ENCODE assay signal across 13 cellular contexts in genomic region chr4:77043507-77044131, GRCh38. TPM values are rescaled to one million over a fixed set of nuclear protein-coding genes. Genes with fewer than 3 reads are reported as not detected.
DNase-seq lines count a peak whose midpoint lies in the region; ATAC-seq and TF ChIP-seq lines count a peak whose summit lies in the region.
"Had no signal": no experiment of that assay in that cellular context is flagged by ENCODE, and none has a peak within 500 bp of the region (broad histone marks: within the 10 kb centered on the region; RNA-seq: fewer than 3 reads in every experiment).

No MANE protein-coding gene starts in this region.

- H4K20me1 ChIP-seq in neural progenitor cell (ENCODE audit: low read depth) = peaks cover 26% of the 10 kb centered on the region

- H3K27me3 Mint-ChIP-seq in chondrocyte (ENCODE audit: low read depth) (no peaks in the 10 kb centered on the region), neural progenitor cell (ENCODE audit: insufficient read depth, low read depth) (no peaks in the 10 kb centered on the region), immature natural killer cell (ENCODE audit: low read depth in 3 of 3) (peaks cover 0 to 2% (median 2%) of the 10 kb centered on the region in 3 donors)

- intact Hi-C loops in gastrocnemius medialis (cut with DNase I; ENCODE audit: low total_unique reads) = loop anchor here (2.0 kb wide), 1 partner anchor 95 kb away; the partner anchor contains the start of gene SEPTIN11

- H3K36me3 ChIP-seq in gastrocnemius medialis (peaks cover 0 to 21% of the 10 kb centered on the region in 2 donors), H7 (replicated peaks; ENCODE audit: control insufficient read depth, insufficient read depth, low read length) (peaks cover 1% of the 10 kb centered on the region), neural progenitor cell (no peaks in the 10 kb centered on the region)

- ATAC-seq in left lobe of liver (peak; percentile 81), gastrocnemius medialis (peak; percentile 30 to 61)

- H3K9me3 Mint-ChIP-seq in chondrocyte (ENCODE audit: low read depth) = no peaks in the 10 kb centered on the region
- H3K9me3 Mint-ChIP-seq in neural progenitor cell = no peaks in the 10 kb centered on the region
- no peaks in the 10 kb centered on the region for H3K9me3 Mint-ChIP-seq in immature natural killer cell

- in situ Hi-C loops in gastrocnemius medialis (cut with MboI; ENCODE audit: low sequenced_read_pairs in 4 of 4) = loop anchor here in 3 of 4 donors (25.0 kb wide), 1 partner anchor 531 kb away; no protein-coding TSS in a partner anchor

- no peak overlapping the region for H3K4me2 ChIP-seq in neural progenitor cell

- no peak overlapping the region for H3K4me3 Mint-ChIP-seq in chondrocyte (ENCODE audit: unreplicated experiment)
- no peak overlapping the region for H3K4me3 Mint-ChIP-seq in neural progenitor cell
- no peak overlapping the region for H3K4me3 Mint-ChIP-seq in immature natural killer cell

- H3K9me3 ChIP-seq in gastrocnemius medialis = no peaks in the 10 kb centered on the region
- no peaks in the 10 kb centered on the region for H3K9me3 ChIP-seq in neural progenitor cell (ENCODE audit: low read depth)
- H3K9me3 ChIP-seq: pancreas had no signal

- no peak overlapping the region for H3K4me3 ChIP-seq in gastrocnemius medialis
- no peak overlapping the region for H3K4me3 ChIP-seq in H7 (ENCODE audit: insufficient read depth, low read depth, low read length)
- no peak overlapping the region for H3K4me3 ChIP-seq in neural progenitor cell
- H3K4me3 ChIP-seq: pancreas had no signal

- H3K4me1 Mint-ChIP-seq in chondrocyte (ENCODE audit: low read depth) (peaks cover 76% of the 10 kb centered on the region), neural progenitor cell (no peaks in the 10 kb centered on the region), immature natural killer cell (peaks cover 5 to 18% of the 10 kb centered on the region in 2 donors)

- H3K9ac ChIP-seq in neural progenitor cell = no peak overlapping the region

- H3K27ac Mint-ChIP-seq in chondrocyte (ENCODE audit: unreplicated experiment) (peak overlapping the region; percentile 89), neural progenitor cell (no peak overlapping the region), immature natural killer cell (peak overlapping the region in 2 of 6 donors; percentile 11 to 77)

- TF ChIP-seq POLR2A in gastrocnemius medialis (IDR thresholded peaks at IDR 0.05) = no peak

- DNase-seq in GM04503 (ENCODE audit: low read depth) = peak; percentile 66
- DNase-seq in chondrocyte (ENCODE audit: low spot score) = no peak
- no peak for DNase-seq in left lobe of liver (ENCODE audit: low spot score)
- DNase-seq in gastrocnemius medialis = no peak
- DNase-seq in H7 = no peak
- no peak for DNase-seq in CD1c-positive myeloid dendritic cell (ENCODE audit: extremely low spot score)
- no peak for DNase-seq in neural progenitor cell (ENCODE audit: low spot score)
- DNase-seq in immature natural killer cell = no peak
- DNase-seq: central memory CD4-positive, alpha-beta T cell; NCI-H1436; pancreas; stimulated activated CD4-positive, alpha-beta T cell treated with anti-CD3 and anti-CD28 coated beads, Interleukin-1b, Interleukin-23, amount 100 ng/mL, for 48 hours had no signal

- peaks cover 56% of the 10 kb centered on the region for H3F3A ChIP-seq in neural progenitor cell (ENCODE audit: low read depth)

- H2AFZ ChIP-seq in neural progenitor cell (replicated peaks) = no peak overlapping the region

- H3K36me3 Mint-ChIP-seq in chondrocyte (ENCODE audit: low read depth) = peaks cover 43% of the 10 kb centered on the region
- H3K36me3 Mint-ChIP-seq in neural progenitor cell = peaks cover 8% of the 10 kb centered on the region
- peaks cover 7 to 26% (median 12%) of the 10 kb centered on the region in 3 donors for H3K36me3 Mint-ChIP-seq in immature natural killer cell

- H3K4me1 ChIP-seq in gastrocnemius medialis (peaks cover 10 to 11% of the 10 kb centered on the region in 2 donors), neural progenitor cell (no peaks in the 10 kb centered on the region)
- H3K4me1 ChIP-seq: pancreas had no signal

- TF ChIP-seq CTCF in chondrocyte (IDR thresholded peaks at IDR 0.05) (no peak), gastrocnemius medialis (IDR thresholded peaks at IDR 0.05 in 4 of 5, conservative IDR thresholded peaks at IDR 0.05 in 1 of 5) (no peak), neural progenitor cell (IDR thresholded peaks at IDR 0.05) (no peak)

- H3K27ac ChIP-seq in gastrocnemius medialis = peak overlapping the region in 2 of 4 donors; percentile 34 to 39
- no peak overlapping the region for H3K27ac ChIP-seq in neural progenitor cell
- H3K27ac ChIP-seq: C4-2B, pancreas had no signal

- H3K27me3 ChIP-seq in gastrocnemius medialis (no peaks in the 10 kb centered on the region), H7 (ENCODE audit: control insufficient read depth, insufficient read depth, low read length) (no peaks in the 10 kb centered on the region), neural progenitor cell (no peaks in the 10 kb centered on the region)
- H3K27me3 ChIP-seq: pancreas had no signal

- H3K79me2 ChIP-seq in neural progenitor cell (ENCODE audit: low read depth) = no peaks in the 10 kb centered on the region

RNA-seq across cellular contexts. Expression of gene CCNI, which starts 32.2 kb away (rescaled TPM):
- total RNA-seq in chondrocyte (219 to 224 TPM (median 220 TPM) in 3 replicates), left lobe of liver (56.4 TPM), gastrocnemius medialis (100 to 1,000 TPM in 3 of 4 donors, 10 to 100 TPM in 1; 82.8 to 138 (median 129) TPM), neural progenitor cell (ENCODE audit: low replicate concordance) (425 and 511 TPM in 2 replicates)
- total RNA-seq in H7 (2014; rRNA removed; shearing (Covaris generic)) = 149 and 177 TPM in 2 replicates
- 100 to 1,000 TPM; 223 to 256 (median 226) TPM for polyA plus RNA-seq in immature natural killer cell
